In genomic region chr19:45421953-45422498, GRCh38 we compare ENCODE assay signal across 9 cellular contexts. TPM values are rescaled to one million over a fixed set of nuclear protein-coding genes. Genes with fewer than 3 reads are reported as not detected.
A peak's percentile ranks its signal among the peaks of the same experiment; 100 is the strongest.
DNase-seq lines count a peak whose midpoint lies in the region; ATAC-seq and TF ChIP-seq lines count a peak whose summit lies in the region.
"Had no signal": no experiment of that assay in that cellular context is flagged by ENCODE, and none has a peak within 500 bp of the region (broad histone marks: within the 10 kb centered on the region; RNA-seq: fewer than 3 reads in every experiment).

No MANE protein-coding gene starts in this region.

- peaks cover 46% of the 10 kb centered on the region for H3K4me1 Mint-ChIP-seq in activated CD4-positive, alpha-beta T cell treated with anti-CD3 and anti-CD28 coated beads for 36 hours
- H3K4me1 Mint-ChIP-seq in nephron = peaks cover 41% of the 10 kb centered on the region

- H3K27me3 Mint-ChIP-seq in activated CD4-positive, alpha-beta T cell treated with anti-CD3 and anti-CD28 coated beads for 36 hours = no peaks in the 10 kb centered on the region
- H3K27me3 Mint-ChIP-seq in nephron (ENCODE audit: low read depth) = no peaks in the 10 kb centered on the region

- H3K27ac ChIP-seq in HL-60 (replicated peaks) = 0 out of 2 replicates have a peak overlapping the region, but pooled peaks have one; percentile 8
- peak overlapping the region; percentile 21 to 95 for H3K27ac ChIP-seq in ascending aorta
- no peak overlapping the region for H3K27ac ChIP-seq in foreskin keratinocyte

- H3K36me3 Mint-ChIP-seq in activated CD4-positive, alpha-beta T cell treated with anti-CD3 and anti-CD28 coated beads for 36 hours (ENCODE audit: low read depth) = peaks cover 29% of the 10 kb centered on the region
- H3K36me3 Mint-ChIP-seq in nephron (ENCODE audit: low read depth) = peaks cover 26% of the 10 kb centered on the region

- CTCF ChIA-PET in activated CD4-positive, alpha-beta T cell treated with anti-CD3 and anti-CD28 coated beads for 36 hours (lab: Charles Lee) = interaction anchor here (0.7 to 1.0 kb wide), 2 partner anchors 18 to 57 kb away, joined by 3 to 4 read pairs; no protein-coding TSS in a partner anchor

- H3K27ac Mint-ChIP-seq in activated CD4-positive, alpha-beta T cell treated with anti-CD3 and anti-CD28 coated beads for 36 hours = peak overlapping the region; percentile 35
- peak overlapping the region in 1 of 3 experiments; percentile 22 for H3K27ac Mint-ChIP-seq in nephron

- DNase-seq in activated CD4-positive, alpha-beta T cell treated with anti-CD3 and anti-CD28 coated beads for 36 hours = no peak
- no peak for DNase-seq in activated CD4-positive, alpha-beta T cell treated with anti-CD3 and anti-CD28 coated beads for 4 hours
- DNase-seq in HL-60 (ENCODE audit: low read depth in 1 of 2, low spot score in 1 of 2) (no peak), ascending aorta (ENCODE audit: low spot score in 2 of 2) (no peak), foreskin keratinocyte (no peak), DMS153 treated with DMSO at 0.1 percent for 48 hours (lab: John Stamatoyannopoulos, UW; ENCODE audit: unreplicated experiment) (no peak)
- DNase-seq: NCI-H2107 had no signal

- peaks cover 0 to 25% of the 10 kb centered on the region in 2 donors for H3K4me1 ChIP-seq in ascending aorta
- peaks cover 14% of the 10 kb centered on the region for H3K4me1 ChIP-seq in foreskin keratinocyte

- POLR2A ChIA-PET in activated CD4-positive, alpha-beta T cell treated with anti-CD3 and anti-CD28 coated beads for 36 hours (lab: Charles Lee) = no interaction called here

- peaks cover 13 to 32% of the 10 kb centered on the region in 2 donors for H3K36me3 ChIP-seq in ascending aorta

- intact Hi-C loops in activated CD4-positive, alpha-beta T cell treated with anti-CD3 and anti-CD28 coated beads for 36 hours (cut with DNase I, micrococcal nuclease) = no loop called here
- intact Hi-C loops in ascending aorta (cut with DNase I) = loop anchor here (2.0 to 10.0 kb wide), 2 partner anchors 163 to 213 kb away; partner anchors contain the start of genes EML2 and OPA3

- TF ChIP-seq CTCF in HL-60 (IDR thresholded peaks at IDR 0.05; ENCODE audit: insufficient read depth, low read length) (no peak), ascending aorta (IDR thresholded peaks at IDR 0.05) (no peak), nephron (IDR thresholded peaks at IDR 0.05; ENCODE audit: unreplicated experiment in 3 of 3) (no peak), foreskin keratinocyte (conservative IDR thresholded peaks at IDR 0.05) (no peak)

- no peak for ATAC-seq in activated CD4-positive, alpha-beta T cell treated with anti-CD3 and anti-CD28 coated beads for 36 hours
- ATAC-seq in GM19455 (IDR thresholded peaks at IDR 0.05; ENCODE audit: unreplicated experiment) (no peak), foreskin keratinocyte (no peak)

- H3K9me3 Mint-ChIP-seq in activated CD4-positive, alpha-beta T cell treated with anti-CD3 and anti-CD28 coated beads for 36 hours (ENCODE audit: low read depth) = no peaks in the 10 kb centered on the region
- H3K9me3 Mint-ChIP-seq in nephron = no peaks in the 10 kb centered on the region

- no peaks in the 10 kb centered on the region for H3K27me3 ChIP-seq in HL-60 (ENCODE audit: insufficient read depth, poor library complexity, severe bottlenecking)
- no peaks in the 10 kb centered on the region for H3K27me3 ChIP-seq in ascending aorta
- H3K27me3 ChIP-seq in foreskin keratinocyte = no peaks in the 10 kb centered on the region

- H3K4me3 Mint-ChIP-seq in activated CD4-positive, alpha-beta T cell treated with anti-CD3 and anti-CD28 coated beads for 36 hours = no peak overlapping the region
- peak overlapping the region; percentile 46 to 59 (median 57) for H3K4me3 Mint-ChIP-seq in nephron

- H3K4me3 ChIP-seq in HL-60 (replicated peaks; ENCODE audit: insufficient read depth, low read length) = no peak overlapping the region
- H3K4me3 ChIP-seq in ascending aorta = no peak overlapping the region

- no peaks in the 10 kb centered on the region for H3K9me3 ChIP-seq in ascending aorta

RNA-seq across cellular contexts. Expression of gene ERCC1, which starts 1.7 kb away (rescaled TPM):
- total RNA-seq in activated CD4-positive, alpha-beta T cell treated with anti-CD3 and anti-CD28 coated beads for 36 hours = 10 to 100 TPM; 58.1 to 71.8 TPM
- total RNA-seq in ascending aorta (142 TPM), foreskin keratinocyte (271 TPM in 2 replicates)
- polyA plus RNA-seq in foreskin keratinocyte = 359 and 380 TPM in 2 replicates

RNA-seq across cellular contexts. Expression of gene POLR1G, which starts 15.6 kb away (rescaled TPM):
- total RNA-seq in activated CD4-positive, alpha-beta T cell treated with anti-CD3 and anti-CD28 coated beads for 36 hours = 10 to 100 TPM; 15.8 to 18.4 TPM
- total RNA-seq in ascending aorta (3.7 TPM), foreskin keratinocyte (29.0 and 38.5 TPM in 2 replicates)
- polyA plus RNA-seq in foreskin keratinocyte = 18.3 and 25.4 TPM in 2 replicates

RNA-seq across cellular contexts. Expression of gene PPP1R13L, which starts 17.2 kb away (rescaled TPM):
- total RNA-seq in activated CD4-positive, alpha-beta T cell treated with anti-CD3 and anti-CD28 coated beads for 36 hours = 10 to 100 TPM; 15.2 to 17.8 TPM
- total RNA-seq in ascending aorta (27.8 TPM), foreskin keratinocyte (122 and 144 TPM in 2 replicates)
- 182 and 227 TPM in 2 replicates for polyA plus RNA-seq in foreskin keratinocyte

RNA-seq across cellular contexts. Expression of gene FOSB, which starts 45.8 kb away (rescaled TPM):
- 1 to 10 TPM; 7.3 to 7.7 TPM for total RNA-seq in activated CD4-positive, alpha-beta T cell treated with anti-CD3 and anti-CD28 coated beads for 36 hours
- total RNA-seq in ascending aorta (511 TPM), foreskin keratinocyte (1.7 and 2.7 TPM in 2 replicates)
- 0.68 and 1.0 TPM in 2 replicates for polyA plus RNA-seq in foreskin keratinocyte

RNA-seq across cellular contexts. Expression of gene ERCC2, which starts 51.7 kb away (rescaled TPM):
- 10 to 100 TPM; 27.5 to 30.4 TPM for total RNA-seq in activated CD4-positive, alpha-beta T cell treated with anti-CD3 and anti-CD28 coated beads for 36 hours
- 22.4 TPM for total RNA-seq in ascending aorta
- 32.1 and 36.9 TPM in 2 replicates for total RNA-seq in foreskin keratinocyte
- polyA plus RNA-seq in foreskin keratinocyte = 34.5 and 40.1 TPM in 2 replicates
